In the genomic region with DNA sequence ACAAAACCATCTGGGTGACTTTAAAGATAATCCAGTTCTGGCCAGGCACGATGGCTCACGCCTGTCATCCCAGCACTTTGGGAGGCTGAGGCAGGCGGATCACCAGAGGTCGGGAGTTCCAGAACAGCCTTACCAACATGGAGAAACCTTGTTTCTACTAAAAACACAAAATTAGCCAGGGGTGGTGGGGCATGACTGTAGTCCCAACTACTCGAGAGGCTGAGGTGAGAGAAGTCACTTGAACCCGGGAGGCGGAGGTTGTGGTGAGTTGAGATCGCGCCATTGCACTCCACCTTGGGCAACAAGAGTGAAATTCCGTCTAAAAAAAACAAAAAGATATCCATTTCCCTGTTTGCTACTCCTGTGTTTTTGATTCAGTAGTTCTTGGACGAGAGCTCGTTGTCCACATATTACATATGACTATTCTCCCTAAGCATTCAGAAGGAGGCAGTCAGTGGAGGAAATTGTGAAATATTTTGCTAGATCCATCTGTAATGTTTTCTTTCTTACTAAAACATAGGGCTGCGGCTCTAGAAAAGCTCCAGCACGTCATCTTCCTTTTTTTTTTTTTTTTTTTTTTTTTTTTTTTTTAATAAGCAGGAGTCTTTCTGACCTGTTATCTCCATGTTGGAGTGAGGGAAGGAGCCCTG, we compare ENCODE assay signal across 23 cellular contexts. TPM values are rescaled to one million over a fixed set of nuclear protein-coding genes. Genes with fewer than 3 reads are reported as not detected.
A peak's percentile ranks its signal among the peaks of the same experiment; 100 is the strongest.
DNase-seq lines count a peak whose midpoint lies in the region; FAIRE-seq and TF ChIP-seq lines count a peak whose summit lies in the region.
"Had no signal": no experiment of that assay in that cellular context is flagged by ENCODE, and none has a peak within 500 bp of the region (broad histone marks: within the 10 kb centered on the region; RNA-seq: fewer than 3 reads in every experiment).

No MANE protein-coding gene starts in this region.

- H3K27ac Mint-ChIP-seq in activated naive CD4-positive, alpha-beta T cell treated with anti-CD3 and anti-CD28 coated beads for 36 hours: peak overlapping the region; percentile 46
- H3K27ac Mint-ChIP-seq in astrocyte (ENCODE audit: unreplicated experiment) (no peak overlapping the region), immature natural killer cell (no peak overlapping the region), type B pancreatic cell (no peak overlapping the region), nephron progenitor cell (no peak overlapping the region)
- H3K27ac Mint-ChIP-seq: activated T-helper 2 cell treated with anti-CD3 and anti-CD28 coated beads, Interferon-gamma antibody, Interleukin-2, Interleukin-4, amounts not matched to agents 10 μg/mL and 5 μg/mL and 100 μg/mL, durations not matched to agents 14 hours and 24 hours and 36 hours; brain; T-helper 1 cell treated with Interleukin-12 subunit alpha and Interleukin-12 subunit beta and Interleukin-4 antibody, amounts not matched to agents 30 μg/mL and 1 μg/mL, for 36 hours; WTC11 had no signal

- no peak overlapping the region for H3K4me2 ChIP-seq in astrocyte (ENCODE audit: low read length)
- H3K4me2 ChIP-seq: KMS-11 had no signal

- H3K27me3 ChIP-seq in astrocyte (ENCODE audit: insufficient read depth, low read length): no peaks in the 10 kb centered on the region
- H3K27me3 ChIP-seq: testis had no signal

- H3K9me3 Mint-ChIP-seq in activated naive CD4-positive, alpha-beta T cell treated with anti-CD3 and anti-CD28 coated beads for 36 hours: peaks cover 25% of the 10 kb centered on the region
- H3K9me3 Mint-ChIP-seq in astrocyte (ENCODE audit: unreplicated experiment) (peaks cover 7% of the 10 kb centered on the region), immature natural killer cell (peaks cover 0 to 2% (median 0%) of the 10 kb centered on the region in 6 donors), type B pancreatic cell (no peaks in the 10 kb centered on the region), nephron progenitor cell (peaks cover 64% of the 10 kb centered on the region)
- H3K9me3 Mint-ChIP-seq: brain, WTC11 had no signal

- DNase-seq in activated naive CD4-positive, alpha-beta T cell treated with anti-CD3 and anti-CD28 coated beads for 36 hours: no peak
- DNase-seq in activated naive CD4-positive, alpha-beta T cell treated with Interleukin-2 at 50 U/mL for 16 hours: no peak
- DNase-seq in astrocyte (ENCODE audit: low read depth) (peak; percentile 12), immature natural killer cell (no peak), type B pancreatic cell (ENCODE audit: extremely low spot score, unreplicated experiment) (no peak), ureter (ENCODE audit: low spot score) (no peak), RCC 7860 (ENCODE audit: low spot score) (no peak), nephron progenitor cell (no peak)
- DNase-seq: activated CD8-positive, alpha-beta memory T cell treated with anti-CD3 and anti-CD28 coated beads for 24 hours; Calu3; effector CD8-positive, alpha-beta T cell; mesenchymal stem cell; NCI-H1436 treated with DMSO at 0.1 percent for 48 hours; NCI-H226; right cardiac atrium; Right ventricle myocardium superior; stimulated activated CD4-positive, alpha-beta T cell treated with anti-CD3 and anti-CD28 coated beads, Interleukin-2, amount 100 ng/mL, for 24 hours; testis had no signal

- H3K79me2 ChIP-seq in astrocyte (ENCODE audit: insufficient read depth, low read length): no peaks in the 10 kb centered on the region

- H3K27ac ChIP-seq in astrocyte (ENCODE audit: low read depth, low read length): no peak overlapping the region
- H3K27ac ChIP-seq: KMS-11, testis had no signal

- H3K9me3 ChIP-seq in astrocyte (ENCODE audit: insufficient read depth, low read depth, low read length): peaks cover 3% of the 10 kb centered on the region
- H3K9me3 ChIP-seq: testis had no signal

- TF ChIP-seq CTCF in astrocyte (IDR thresholded peaks at IDR 0.05; ENCODE audit: insufficient read depth, low read depth, low read length): no peak
- TF ChIP-seq CTCF in type B pancreatic cell (conservative IDR thresholded peaks at IDR 0.05): no peak
- TF ChIP-seq CTCF in nephron progenitor cell (IDR thresholded peaks at IDR 0.05): no peak

- CTCF ChIA-PET in activated naive CD4-positive, alpha-beta T cell treated with anti-CD3 and anti-CD28 coated beads for 36 hours (lab: Charles Lee): no interaction called here

- no peak overlapping the region for H3K9ac ChIP-seq in astrocyte (ENCODE audit: low read length)
- H3K9ac ChIP-seq: KMS-11 had no signal

- H3K36me3 ChIP-seq in astrocyte (ENCODE audit: insufficient read depth, low read length): no peaks in the 10 kb centered on the region

- intact Hi-C loops in activated naive CD4-positive, alpha-beta T cell treated with anti-CD3 and anti-CD28 coated beads for 36 hours (cut with micrococcal nuclease): loop anchor here (5.0 to 10.0 kb wide), 3 partner anchors 34 to 131 kb away; partner anchors contain the start of genes ZNF611, ZNF808 and ZNF83

- H4K20me1 ChIP-seq in astrocyte (ENCODE audit: insufficient read depth, low read length): no peaks in the 10 kb centered on the region

- peaks cover 38% of the 10 kb centered on the region for H3K36me3 Mint-ChIP-seq in activated naive CD4-positive, alpha-beta T cell treated with anti-CD3 and anti-CD28 coated beads for 36 hours (ENCODE audit: low read depth)
- H3K36me3 Mint-ChIP-seq in astrocyte (ENCODE audit: low read depth, unreplicated experiment) (peaks cover 20% of the 10 kb centered on the region), immature natural killer cell (peaks cover 10 to 15% (median 13%) of the 10 kb centered on the region in 3 donors), type B pancreatic cell (peaks cover 31% of the 10 kb centered on the region), nephron progenitor cell (ENCODE audit: low read depth) (peaks cover 70% of the 10 kb centered on the region)

- no peak overlapping the region for H2AFZ ChIP-seq in astrocyte (ENCODE audit: low read depth, low read length)

- H3K4me3 ChIP-seq in astrocyte (ENCODE audit: insufficient read depth, low read depth, low read length): no peak overlapping the region
- H3K4me3 ChIP-seq: testis had no signal

- H3K27me3 Mint-ChIP-seq in activated naive CD4-positive, alpha-beta T cell treated with anti-CD3 and anti-CD28 coated beads for 36 hours (ENCODE audit: low read depth): no peaks in the 10 kb centered on the region
- H3K27me3 Mint-ChIP-seq in astrocyte (ENCODE audit: low read depth, unreplicated experiment): no peaks in the 10 kb centered on the region
- peaks cover 0 to 4% (median 2%) of the 10 kb centered on the region in 3 donors for H3K27me3 Mint-ChIP-seq in immature natural killer cell (ENCODE audit: low read depth in 3 of 3)
- no peaks in the 10 kb centered on the region for H3K27me3 Mint-ChIP-seq in type B pancreatic cell
- H3K27me3 Mint-ChIP-seq in nephron progenitor cell (ENCODE audit: low read depth, poor library complexity): peaks cover 3% of the 10 kb centered on the region
- H3K27me3 Mint-ChIP-seq: brain had no signal

- H3K4me3 Mint-ChIP-seq in activated naive CD4-positive, alpha-beta T cell treated with anti-CD3 and anti-CD28 coated beads for 36 hours: no peak overlapping the region
- H3K4me3 Mint-ChIP-seq in astrocyte (ENCODE audit: unreplicated experiment): no peak overlapping the region
- peak overlapping the region in 4 of 5 donors; percentile 27 to 54 (median 32) for H3K4me3 Mint-ChIP-seq in immature natural killer cell
- peak overlapping the region; percentile 37 for H3K4me3 Mint-ChIP-seq in type B pancreatic cell
- H3K4me3 Mint-ChIP-seq in nephron progenitor cell: no peak overlapping the region
- H3K4me3 Mint-ChIP-seq: T-helper 1 cell treated with Interleukin-12 subunit alpha and Interleukin-12 subunit beta and Interleukin-4 antibody, amounts not matched to agents 30 μg/mL and 1 μg/mL, for 36 hours; WTC11 had no signal

- peaks cover 19% of the 10 kb centered on the region for H3K4me1 Mint-ChIP-seq in activated naive CD4-positive, alpha-beta T cell treated with anti-CD3 and anti-CD28 coated beads for 36 hours (ENCODE audit: low read depth)
- H3K4me1 Mint-ChIP-seq in astrocyte (ENCODE audit: low read depth, unreplicated experiment): peaks cover 7% of the 10 kb centered on the region
- peaks cover 41 to 55% of the 10 kb centered on the region in 2 donors for H3K4me1 Mint-ChIP-seq in immature natural killer cell
- H3K4me1 Mint-ChIP-seq in type B pancreatic cell (ENCODE audit: unreplicated experiment): peaks cover 28% of the 10 kb centered on the region
- peaks cover 34% of the 10 kb centered on the region for H3K4me1 Mint-ChIP-seq in nephron progenitor cell

- FAIRE-seq in astrocyte (lab: Jason Lieb, UNC) (no peak), RCC 7860 (lab: Jason Lieb, UNC) (no peak)

- H3K4me1 ChIP-seq in astrocyte (ENCODE audit: insufficient read depth, low read length): no peaks in the 10 kb centered on the region

RNA-seq across cellular contexts. Expression of gene ZNF701, which starts 33.6 kb away (rescaled TPM):
- total RNA-seq in activated naive CD4-positive, alpha-beta T cell treated with anti-CD3 and anti-CD28 coated beads for 36 hours: 10 to 100 TPM; 13.8 to 15.0 TPM
- total RNA-seq in astrocyte (10.9 and 15.6 TPM in 2 replicates), type B pancreatic cell (ENCODE audit: low replicate concordance) (25.2 and 29.1 TPM in 2 replicates), ureter (29.7 TPM)
- polyA plus RNA-seq in immature natural killer cell: 10 to 100 TPM in 2 of 3 donors, 1 to 10 TPM in 1; 2.7 to 25.1 (median 13.3) TPM
- total RNA-seq: Calu3 had no signal

RNA-seq across cellular contexts. Expression of gene ZNF83, which starts 34.5 kb away (rescaled TPM):
- total RNA-seq in activated naive CD4-positive, alpha-beta T cell treated with anti-CD3 and anti-CD28 coated beads for 36 hours: 10 to 100 TPM; 23.3 to 23.9 TPM
- total RNA-seq in astrocyte: 27.6 and 35.4 TPM in 2 replicates
- polyA plus RNA-seq in immature natural killer cell: 10 to 100 TPM in 1 of 3 donors, 1 to 10 TPM in 2; 5.2 to 19.1 (median 8.3) TPM
- 76.2 and 81.0 TPM in 2 replicates for total RNA-seq in type B pancreatic cell (ENCODE audit: low replicate concordance)
- 110 TPM for total RNA-seq in ureter

Comparison
In these comparisons a context has a peak if more than half of its experiments do, and no peak if none do; other contexts are left out.
1. H3K4me3 Mint-ChIP-seq: peak in immature natural killer cell (4 of 5) and type B pancreatic cell (single experiment); none in activated naive CD4-positive, alpha-beta T cell treated with anti-CD3 and anti-CD28 coated beads for 36 hours (single experiment), astrocyte (single experiment) and nephron progenitor cell (single experiment).